9 cellular contexts compared by ENCODE assay signal in genomic region chr19:33905473-33905936, GRCh38.
DNase-seq lines count a peak whose midpoint lies in the region; ATAC-seq and TF ChIP-seq lines count a peak whose summit lies in the region.
"Had no signal": no experiment of that assay in that cellular context is flagged by ENCODE, and none has a peak within 500 bp of the region (broad histone marks: within the 10 kb centered on the region; RNA-seq: fewer than 3 reads in every experiment).

No MANE protein-coding gene starts in this region.

- H3K4me3 Mint-ChIP-seq in naive thymus-derived CD4-positive, alpha-beta T cell: peak overlapping the region in 8 of 10 donors; percentile 21 to 80 (median 58)

- TF ChIP-seq CTCF in A673 (conservative IDR thresholded peaks at IDR 0.05; ENCODE audit: low read depth, low read length): no peak
- TF ChIP-seq CTCF in PC-3 (conservative IDR thresholded peaks at IDR 0.05; ENCODE audit: low read depth, low read length): no peak
- no peak for TF ChIP-seq CTCF in esophagus squamous epithelium (IDR thresholded peaks at IDR 0.05)
- no peak for TF ChIP-seq CTCF in GM20000 (IDR thresholded peaks at IDR 0.05; ENCODE audit: extremely low read depth, missing control alignments)

- POLR2A ChIA-PET in A673 (lab: Charles Lee; ENCODE audit: low non-redundant PET) (interaction anchor here (0.6 kb wide), 1 partner anchor 109 kb away, joined by 4 read pairs; no protein-coding TSS in a partner anchor), PC-3 (lab: Charles Lee; ENCODE audit: unreplicated experiment) (interaction anchor here (0.5 kb wide), 1 partner anchor 84 kb away, joined by 4 read pairs; no protein-coding TSS in a partner anchor)
- POLR2A ChIA-PET in naive thymus-derived CD4-positive, alpha-beta T cell (lab: Charles Lee): no interaction called here

- no peak overlapping the region for H3K27ac ChIP-seq in A673 (ENCODE audit: low read depth, low read length, poor library complexity, severe bottlenecking)
- no peak overlapping the region; the same call in 1 of the 2 replicates for H3K27ac ChIP-seq in PC-3 (ENCODE audit: low read length)
- H3K27ac ChIP-seq in esophagus squamous epithelium: peak overlapping the region; percentile 88 to 93 (median 93)
- H3K27ac ChIP-seq in naive thymus-derived CD4-positive, alpha-beta T cell (ENCODE audit: low read depth, low read length): no peak overlapping the region
- H3K27ac ChIP-seq in SJCRH30: no peak overlapping the region

- H3K27me3 ChIP-seq in A673 (replicated peaks; ENCODE audit: insufficient read depth, low read depth, low read length, poor library complexity) (peaks cover 60% of the 10 kb centered on the region), PC-3 (ENCODE audit: low read length) (no peaks in the 10 kb centered on the region), esophagus squamous epithelium (peaks cover 0 to 28% (median 0%) of the 10 kb centered on the region in 4 donors), SJCRH30 (no peaks in the 10 kb centered on the region)
- no peaks in the 10 kb centered on the region for H3K27me3 ChIP-seq in naive thymus-derived CD4-positive, alpha-beta T cell (ENCODE audit: control insufficient read depth in 2 of 2, insufficient read depth in 2 of 2, low read length in 2 of 2)

- no peaks in the 10 kb centered on the region for H3K4me1 ChIP-seq in A673 (ENCODE audit: insufficient read depth, low read length, poor library complexity, severe bottlenecking)
- H3K4me1 ChIP-seq in PC-3 (ENCODE audit: insufficient read depth, low read length): peaks cover 10% of the 10 kb centered on the region
- peaks cover 9 to 52% (median 13%) of the 10 kb centered on the region in 3 donors for H3K4me1 ChIP-seq in esophagus squamous epithelium
- H3K4me1 ChIP-seq in naive thymus-derived CD4-positive, alpha-beta T cell (ENCODE audit: control insufficient read depth in 2 of 2, insufficient read depth in 2 of 2, low read length in 2 of 2): no peaks in the 10 kb centered on the region
- H3K4me1 ChIP-seq in SJCRH30: no peaks in the 10 kb centered on the region

- no peaks in the 10 kb centered on the region for H4K20me1 ChIP-seq in PC-3 (ENCODE audit: low read length)

- H3K9me3 ChIP-seq in A673 (ENCODE audit: low read depth, low read length, poor library complexity, severe bottlenecking): no peaks in the 10 kb centered on the region
- H3K9me3 ChIP-seq in PC-3 (ENCODE audit: low read length): no peaks in the 10 kb centered on the region
- H3K9me3 ChIP-seq in esophagus squamous epithelium: no peaks in the 10 kb centered on the region
- no peaks in the 10 kb centered on the region for H3K9me3 ChIP-seq in naive thymus-derived CD4-positive, alpha-beta T cell (ENCODE audit: control insufficient read depth in 2 of 3, low read length in 3 of 3)
- H3K9me3 ChIP-seq in SJCRH30 (replicated peaks): no peaks in the 10 kb centered on the region

- no peak for TF ChIP-seq POLR2A in esophagus squamous epithelium (IDR thresholded peaks at IDR 0.05)

- H3K27ac Mint-ChIP-seq in naive thymus-derived CD4-positive, alpha-beta T cell: no peak overlapping the region

- CTCF ChIA-PET in A673 (lab: Charles Lee) (no interaction called here), PC-3 (lab: Charles Lee) (interaction anchor here (0.6 kb wide), 1 partner anchor 23 kb away, joined by 14 read pairs; no protein-coding TSS in a partner anchor)
- CTCF ChIA-PET in naive thymus-derived CD4-positive, alpha-beta T cell (lab: Charles Lee): no interaction called here

- peak overlapping the region; percentile 97 for H2AFZ ChIP-seq in PC-3 (ENCODE audit: low read length)

- 2% methylated on average over 10 of the region's 26 CpGs; no CpG with 5 or more reads in 1 of the 2 donors for WGBS in esophagus squamous epithelium, 2 donors

- no TSS peak for BruUV-seq in A673 (replicated peaks; lab: Mats Ljungman, UMichigan)
- TSS peak; percentile 83 for BruUV-seq in PC-3 (replicated peaks; lab: Mats Ljungman, UMichigan)

- H3K27me3 Mint-ChIP-seq in naive thymus-derived CD4-positive, alpha-beta T cell: peaks cover 48 to 70% (median 67%) of the 10 kb centered on the region in 5 donors

- H3K4me1 Mint-ChIP-seq in naive thymus-derived CD4-positive, alpha-beta T cell: peaks cover 0 to 17% (median 7%) of the 10 kb centered on the region in 7 donors

- H3K36me3 ChIP-seq in A673 (ENCODE audit: insufficient read depth, low read length, poor library complexity, severe bottlenecking) (no peaks in the 10 kb centered on the region), PC-3 (ENCODE audit: low read depth, low read length) (no peaks in the 10 kb centered on the region), esophagus squamous epithelium (no peaks in the 10 kb centered on the region), SJCRH30 (no peaks in the 10 kb centered on the region)
- no peaks in the 10 kb centered on the region for H3K36me3 ChIP-seq in naive thymus-derived CD4-positive, alpha-beta T cell (ENCODE audit: control insufficient read depth in 2 of 3, insufficient read depth in 3 of 3, low read length in 3 of 3)

- DNase-seq in A673 (ENCODE audit: low spot score) (no peak), PC-3 (peak; percentile 10), esophagus squamous epithelium (lab: John Stamatoyannopoulos, UW) (no peak), SJCRH30 (no peak), EL (no peak), GM20000 (ENCODE audit: low spot score) (no peak)
- no peak for DNase-seq in naive thymus-derived CD4-positive, alpha-beta T cell
- DNase-seq: activated gamma-delta T cell had no signal

- no peaks in the 10 kb centered on the region for H3F3A ChIP-seq in PC-3 (ENCODE audit: low read length, unreplicated experiment)

- intact Hi-C loops in A673 (cut with micrococcal nuclease; ENCODE audit: unreplicated experiment) (no loop called here), PC-3 (cut with micrococcal nuclease) (no loop called here), esophagus squamous epithelium (cut with DNase I) (no loop called here)
- intact Hi-C loops in naive thymus-derived CD4-positive, alpha-beta T cell (cut with micrococcal nuclease): no loop called here

- peak overlapping the region; percentile 98 for H3K4me2 ChIP-seq in PC-3 (ENCODE audit: low read length)

- peak; percentile 48 for ATAC-seq in PC-3
- no peak for ATAC-seq in naive thymus-derived CD4-positive, alpha-beta T cell
- ATAC-seq in activated CD4-positive, CD25-positive, alpha-beta regulatory T cell treated with anti-CD3 and anti-CD28 coated beads, Interleukin-2, amount 50 U/mL, for 24 hours: no peak

- H3K4me3 ChIP-seq in A673 (ENCODE audit: low read depth, low read length, poor library complexity, severe bottlenecking) (peak overlapping the region; percentile 23), PC-3 (ENCODE audit: low read length) (peak overlapping the region; percentile 74), esophagus squamous epithelium (peak overlapping the region; percentile 39 to 69 (median 56)), SJCRH30 (no peak overlapping the region)
- no peak overlapping the region for H3K4me3 ChIP-seq in naive thymus-derived CD4-positive, alpha-beta T cell (ENCODE audit: low read length)

- H3K9ac ChIP-seq in PC-3 (ENCODE audit: low read length): peak overlapping the region; percentile 69

- no peaks in the 10 kb centered on the region for H3K9me2 ChIP-seq in PC-3 (replicated peaks; ENCODE audit: low read length)

- H3K9me3 Mint-ChIP-seq in naive thymus-derived CD4-positive, alpha-beta T cell: peaks cover 0 to 15% (median 0%) of the 10 kb centered on the region in 11 donors

- no peaks in the 10 kb centered on the region for H3K79me2 ChIP-seq in PC-3 (ENCODE audit: low read length)

- no peaks in the 10 kb centered on the region for H3K36me3 Mint-ChIP-seq in naive thymus-derived CD4-positive, alpha-beta T cell

Comparison
In these comparisons a context has a peak if more than half of its experiments do, and no peak if none do; other contexts are left out.
1. H3K27ac ChIP-seq: peak in esophagus squamous epithelium (4 of 4); none in A673 (single experiment), PC-3 (single experiment), naive thymus-derived CD4-positive, alpha-beta T cell (single experiment) and SJCRH30 (single experiment).
2. H3K4me3 ChIP-seq: peak in A673 (single experiment), PC-3 (single experiment) and esophagus squamous epithelium (4 of 4); none in naive thymus-derived CD4-positive, alpha-beta T cell (single experiment) and SJCRH30 (single experiment).